In genomic region chr12:94743174-94743573, GRCh38 we compare ENCODE assay signal across 30 cellular contexts.
"Had no signal": no experiment of that assay in that cellular context is flagged by ENCODE, and none has a peak within 500 bp of the region (broad histone marks: within the 10 kb centered on the region; RNA-seq: fewer than 3 reads in every experiment).

No MANE protein-coding gene starts in this region.

- H3K36me3 ChIP-seq: cardiac muscle cell, colonic mucosa, gastroesophageal sphincter, pancreas, prostate gland, stomach, thyroid gland, upper lobe of left lung, vagina had no signal

- H3K4me1 Mint-ChIP-seq: naive thymus-derived CD4-positive, alpha-beta T cell had no signal

- H2AFZ ChIP-seq: hepatocyte had no signal

- DNase-seq: activated CD4-positive, alpha-beta memory T cell treated with anti-CD3 and anti-CD28 coated beads for 36 hours; activated CD4-positive, alpha-beta T cell treated with anti-CD3 and anti-CD28 coated beads for 48 hours; activated effector memory CD4-positive, alpha-beta T cell treated with Interleukin-2 at 50 U/mL for 16 hours; activated naive CD4-positive, alpha-beta T cell treated with Interleukin-2 at 50 U/mL for 16 hours; anterior cingulate cortex; cerebellar nuclear complex; colonic mucosa; effector CD8-positive, alpha-beta T cell; kidney; left colon; midbrain; naive thymus-derived CD4-positive, alpha-beta T cell; pancreas; retina; stimulated activated CD4-positive, alpha-beta T cell treated with anti-CD3 and anti-CD28 coated beads, Interleukin-4, amount 100 ng/mL, for 24 hours; stomach; thyroid gland; upper lobe of left lung had no signal

- H3K4me1 ChIP-seq: colonic mucosa, gastroesophageal sphincter, pancreas, prostate gland, stomach, upper lobe of left lung, vagina had no signal

- H3K4me3 ChIP-seq: cardiac muscle cell, colonic mucosa, gastroesophageal sphincter, hepatocyte, pancreas, prostate gland, stomach, thyroid gland, upper lobe of left lung, vagina had no signal

- H3K27ac ChIP-seq: cardiac muscle cell, colonic mucosa, gastroesophageal sphincter, hepatocyte, pancreas, prostate gland, stomach, thyroid gland, upper lobe of left lung, vagina, VCaP had no signal

- H3K27ac Mint-ChIP-seq: activated CD4-positive, alpha-beta memory T cell treated with anti-CD3 and anti-CD28 coated beads for 36 hours; activated naive CD8-positive, alpha-beta T cell; memory B cell; naive thymus-derived CD4-positive, alpha-beta T cell; stimulated activated memory B cell treated with anti-CD40 and anti-IgM and Interleukin-4, amounts not matched to agents 10 μg/mL and 1 μg/mL and 100 μg/mL, for 72 hours had no signal

- H3K4me2 ChIP-seq: hepatocyte had no signal

- H3K9me3 Mint-ChIP-seq: activated CD4-positive, alpha-beta memory T cell treated with anti-CD3 and anti-CD28 coated beads for 36 hours; memory B cell; stimulated activated memory B cell treated with anti-CD40 and anti-IgM and Interleukin-4, amounts not matched to agents 10 μg/mL and 1 μg/mL and 100 μg/mL, for 72 hours had no signal

- ATAC-seq: gastroesophageal sphincter; left colon; naive thymus-derived CD4-positive, alpha-beta T cell; pancreas; sciatic nerve; stimulated activated memory B cell treated with anti-CD40 and anti-IgM and Interleukin-4, amounts not matched to agents 10 μg/mL and 1 μg/mL and 100 μg/mL, for 72 hours had no signal

- FAIRE-seq: kidney, pancreas, small intestine, TTC549 had no signal

- H3K27me3 ChIP-seq: colonic mucosa, gastroesophageal sphincter, hepatocyte, pancreas, stomach, thyroid gland, upper lobe of left lung, vagina had no signal

- H3K4me3 Mint-ChIP-seq: activated CD4-positive, alpha-beta memory T cell treated with anti-CD3 and anti-CD28 coated beads for 36 hours; activated naive CD8-positive, alpha-beta T cell; memory B cell; naive thymus-derived CD4-positive, alpha-beta T cell; stimulated activated memory B cell treated with anti-CD40 and anti-IgM and Interleukin-4, amounts not matched to agents 10 μg/mL and 1 μg/mL and 100 μg/mL, for 72 hours had no signal

- H3K79me2 ChIP-seq: hepatocyte had no signal

- H3K36me3 Mint-ChIP-seq: activated CD4-positive, alpha-beta memory T cell treated with anti-CD3 and anti-CD28 coated beads for 36 hours; activated naive CD8-positive, alpha-beta T cell; naive thymus-derived CD4-positive, alpha-beta T cell had no signal

- H3K9me3 ChIP-seq: colonic mucosa, gastroesophageal sphincter, pancreas, prostate gland, stomach, thyroid gland, upper lobe of left lung, vagina had no signal

- H3K27me3 Mint-ChIP-seq: memory B cell; stimulated activated memory B cell treated with anti-CD40 and anti-IgM and Interleukin-4, amounts not matched to agents 10 μg/mL and 1 μg/mL and 100 μg/mL, for 72 hours had no signal
